In the genomic region with DNA sequence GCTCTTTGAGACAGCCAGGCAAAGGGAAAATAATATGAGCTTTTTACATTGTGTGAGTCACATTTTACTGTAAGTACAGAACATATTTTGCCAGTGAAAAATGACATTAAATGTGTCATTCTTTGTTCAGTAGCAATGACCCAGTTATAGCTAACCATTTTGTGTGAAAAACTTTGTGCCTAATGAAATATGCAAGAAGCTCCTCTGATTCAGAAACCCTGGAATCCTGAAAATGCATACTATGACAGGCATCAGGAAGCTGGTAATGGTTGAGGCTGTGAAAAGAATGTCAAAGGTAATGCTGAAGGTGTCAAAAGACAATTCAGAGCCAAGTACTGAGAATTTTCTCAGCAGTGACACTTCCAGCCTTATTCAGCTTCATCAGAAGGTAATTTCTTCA, we compare ENCODE assay signal across 1 cellular context.
TF ChIP-seq lines count a peak whose summit lies in the region.

No MANE protein-coding gene starts in this region.

TF ChIP-seq in HCT116, 20 proteins besides CTCF, POLR2A, EP300 and RAD21 (continued from another document):
- TF ChIP-seq, protein P1, sequence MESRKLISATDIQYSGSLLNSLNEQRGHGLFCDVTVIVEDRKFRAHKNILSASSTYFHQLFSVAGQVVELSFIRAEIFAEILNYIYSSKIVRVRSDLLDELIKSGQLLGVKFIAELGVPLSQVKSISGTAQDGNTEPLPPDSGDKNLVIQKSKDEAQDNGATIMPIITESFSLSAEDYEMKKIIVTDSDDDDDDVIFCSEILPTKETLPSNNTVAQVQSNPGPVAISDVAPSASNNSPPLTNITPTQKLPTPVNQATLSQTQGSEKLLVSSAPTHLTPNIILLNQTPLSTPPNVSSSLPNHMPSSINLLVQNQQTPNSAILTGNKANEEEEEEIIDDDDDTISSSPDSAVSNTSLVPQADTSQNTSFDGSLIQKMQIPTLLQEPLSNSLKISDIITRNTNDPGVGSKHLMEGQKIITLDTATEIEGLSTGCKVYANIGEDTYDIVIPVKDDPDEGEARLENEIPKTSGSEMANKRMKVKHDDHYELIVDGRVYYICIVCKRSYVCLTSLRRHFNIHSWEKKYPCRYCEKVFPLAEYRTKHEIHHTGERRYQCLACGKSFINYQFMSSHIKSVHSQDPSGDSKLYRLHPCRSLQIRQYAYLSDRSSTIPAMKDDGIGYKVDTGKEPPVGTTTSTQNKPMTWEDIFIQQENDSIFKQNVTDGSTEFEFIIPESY (IDR thresholded peaks at IDR 0.05; ENCODE audit: extremely low read depth, insufficient replicate concordance, low read length), result no peak
